In genomic region chr18:21052385-21052784, GRCh38 we compare ENCODE assay signal across 14 cellular contexts.
"Had no signal": no experiment of that assay in that cellular context is flagged by ENCODE, and none has a peak within 500 bp of the region (broad histone marks: within the 10 kb centered on the region; RNA-seq: fewer than 3 reads in every experiment).

No MANE protein-coding gene starts in this region.

- H3K9me3 ChIP-seq: breast epithelium, right atrium auricular region, spleen, suprapubic skin, upper lobe of left lung had no signal

- H3K27ac ChIP-seq: breast epithelium, spleen, suprapubic skin had no signal

- ATAC-seq: activated CD8-positive, alpha-beta T cell treated with anti-CD3 and anti-CD28 coated beads, Interleukin-2, amount 10 ng/mL, durations not matched to agents 7 days and 5 days had no signal

- DNase-seq: activated CD4-positive, alpha-beta T cell treated with anti-CD3 and anti-CD28 coated beads, Interleukin-2, amount 10 ng/mL, durations not matched to agents 24 days and 14 days; activated CD4-positive, CD25-positive, alpha-beta regulatory T cell; activated CD8-positive, alpha-beta memory T cell treated with anti-CD3 and anti-CD28 coated beads, Interleukin-2, amount 50 U/mL, for 4 hours; activated CD8-positive, alpha-beta T cell treated with anti-CD3 and anti-CD28 coated beads, Interleukin-2, amount 10 ng/mL, durations not matched to agents 7 days and 5 days; activated gamma-delta T cell; activated T-cell treated with anti-CD3 and anti-CD28 coated beads, Interleukin-2, amount 50 U/mL, for 48 hours; endodermal cell; mesendoderm; nucleus accumbens; spleen; upper lobe of left lung had no signal

- H3K4me3 ChIP-seq: breast epithelium, right atrium auricular region, spleen, suprapubic skin, upper lobe of left lung had no signal

- H3K36me3 ChIP-seq: breast epithelium, right atrium auricular region, upper lobe of left lung had no signal

- H3K27me3 ChIP-seq: breast epithelium, right atrium auricular region, spleen, suprapubic skin, upper lobe of left lung had no signal
